24 cellular contexts compared by ENCODE assay signal in the genomic region with DNA sequence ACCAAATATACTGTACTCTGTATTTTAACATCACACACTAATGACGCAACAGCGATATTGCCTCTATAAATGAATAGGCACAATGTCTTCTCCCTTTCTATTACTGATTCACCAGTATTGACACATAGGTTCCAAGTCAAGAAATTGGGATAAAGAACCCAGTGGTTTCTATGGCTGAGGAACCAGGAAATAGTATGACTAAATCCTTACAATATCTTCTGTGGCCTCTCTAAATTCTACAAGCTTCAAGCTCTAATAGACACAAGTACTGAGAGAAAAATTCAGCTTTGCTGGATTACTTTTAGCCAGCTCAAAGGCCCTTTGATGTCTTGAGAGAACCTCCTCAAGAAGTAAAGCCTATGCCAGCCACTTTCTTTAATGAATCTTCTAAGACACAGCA.
"Had no signal": no experiment of that assay in that cellular context is flagged by ENCODE, and none has a peak within 500 bp of the region (broad histone marks: within the 10 kb centered on the region; RNA-seq: fewer than 3 reads in every experiment).

No MANE protein-coding gene starts in this region.

- DNase-seq: activated CD4-positive, alpha-beta T cell treated with anti-CD3 and anti-CD28 coated beads for 4 hours; activated CD8-positive, alpha-beta memory T cell treated with anti-CD3 and anti-CD28 coated beads, Interleukin-2, amount 50 U/mL, for 48 hours; activated CD8-positive, alpha-beta T cell treated with anti-CD3 and anti-CD28 coated beads, Interleukin-2, amount 10 ng/mL, durations not matched to agents 7 days and 5 days; activated naive CD4-positive, alpha-beta T cell; activated T-cell treated with anti-CD3 and anti-CD28 coated beads, Interleukin-2, amount 50 U/mL, for 1 hour; aorta; central memory CD4-positive, alpha-beta T cell; MG63; MV-4-11; NCI-H1092 treated with DMSO at 0.1 percent for 48 hours; NCI-H1417 treated with DMSO at 0.1 percent for 48 hours; NCI-H1694 treated with DMSO at 0.1 percent for 48 hours; NCI-H2029 treated with DMSO at 0.1 percent for 48 hours; NCI-H345; NCI-H510A; NCI-H526 treated with DMSO at 0.1 percent for 48 hours; NCI-H82; Right ventricle myocardium superior; SJCRH30; SK-N-SH; T-helper 1 cell; WERI-Rb-1 had no signal

- H3K27me3 ChIP-seq: breast epithelium, MG63, SJCRH30 had no signal

- H3K4me3 ChIP-seq: breast epithelium, MG63, SJCRH30 had no signal

- H3K9me3 ChIP-seq: breast epithelium, MG63, SJCRH30, SK-N-SH had no signal

- ATAC-seq: activated CD8-positive, alpha-beta T cell treated with anti-CD3 and anti-CD28 coated beads, Interleukin-2, amount 10 ng/mL, durations not matched to agents 7 days and 5 days; Panc1 had no signal

- H3K36me3 ChIP-seq: breast epithelium, MG63, SJCRH30, WERI-Rb-1 had no signal

- H3K4me1 ChIP-seq: breast epithelium, SJCRH30 had no signal
